ENCODE assay signal across 8 cellular contexts in genomic region chr15:88257311-88257901, GRCh38. TPM values are rescaled to one million over a fixed set of nuclear protein-coding genes. Genes with fewer than 3 reads are reported as not detected.
A peak's percentile ranks its signal among the peaks of the same experiment; 100 is the strongest.
DNase-seq lines count a peak whose midpoint lies in the region; ATAC-seq and TF ChIP-seq lines count a peak whose summit lies in the region.

No MANE protein-coding gene starts in this region.

- peak overlapping the region; percentile 86 for H3K4me2 ChIP-seq in neural cell (ENCODE audit: low read length)

- peak overlapping the region; percentile 40 for H2AFZ ChIP-seq in neural cell (ENCODE audit: low read depth, low read length)

- BruUV-seq in A673 (replicated peaks; lab: Mats Ljungman, UMichigan): no TSS peak

- no peaks in the 10 kb centered on the region for H3K36me3 ChIP-seq in A673 (ENCODE audit: insufficient read depth, low read length, poor library complexity, severe bottlenecking)
- no peaks in the 10 kb centered on the region for H3K36me3 ChIP-seq in HEK293 (ENCODE audit: control insufficient read depth in 2 of 2, insufficient read depth in 1 of 2, low read length in 2 of 2)
- no peaks in the 10 kb centered on the region for H3K36me3 ChIP-seq in neural cell (ENCODE audit: insufficient read depth, low read length)
- H3K36me3 ChIP-seq in WERI-Rb-1: no peaks in the 10 kb centered on the region

- no peak for ATAC-seq in HG03565 (IDR thresholded peaks at IDR 0.05; ENCODE audit: unreplicated experiment)

- DNase-seq in A673 (ENCODE audit: low spot score) (no peak), cerebellum (ENCODE audit: low spot score) (peak; percentile 58), iPS-NIHi11 (ENCODE audit: low spot score) (no peak), pons (ENCODE audit: low spot score) (no peak), WERI-Rb-1 (no peak)

- TF ChIP-seq RAD21 in neural cell (conservative IDR thresholded peaks at IDR 0.05): no peak

- no peaks in the 10 kb centered on the region for H3K9me3 ChIP-seq in A673 (ENCODE audit: low read depth, low read length, poor library complexity, severe bottlenecking)
- no peaks in the 10 kb centered on the region for H3K9me3 ChIP-seq in HEK293 (ENCODE audit: control insufficient read depth, insufficient read depth, low read depth, low read length)
- peaks cover 3% of the 10 kb centered on the region for H3K9me3 ChIP-seq in neural cell (ENCODE audit: low read length)
- no peaks in the 10 kb centered on the region for H3K9me3 ChIP-seq in WERI-Rb-1 (ENCODE audit: severe bottlenecking)

- POLR2A ChIA-PET in A673 (lab: Charles Lee; ENCODE audit: low non-redundant PET) (no interaction called here), HEK293 (lab: Yijun Ruan, JAX) (interaction anchor here (0.6 kb wide), 1 partner anchor 178 kb away, joined by 3 read pairs; no protein-coding TSS in a partner anchor)

- peaks cover 31% of the 10 kb centered on the region for H3K79me2 ChIP-seq in neural cell (replicated peaks; ENCODE audit: insufficient read depth, low read length)

- H3K9ac ChIP-seq in neural cell (ENCODE audit: low read length): peak overlapping the region; percentile 94

- H3K4me1 ChIP-seq in A673 (ENCODE audit: insufficient read depth, low read length, poor library complexity, severe bottlenecking) (no peaks in the 10 kb centered on the region), HEK293 (ENCODE audit: control insufficient read depth, insufficient read depth, low read length) (no peaks in the 10 kb centered on the region; the same call in 1 of the 2 replicates)

- H3F3A ChIP-seq in neural cell (ENCODE audit: insufficient read depth, low read length, poor library complexity, severe bottlenecking): peaks cover 3% of the 10 kb centered on the region

- TF ChIP-seq EP300 in neural cell (conservative IDR thresholded peaks at IDR 0.05; ENCODE audit: poor library complexity, severe bottlenecking): no peak

- H3K27ac ChIP-seq in A673 (ENCODE audit: low read depth, low read length, poor library complexity, severe bottlenecking) (no peak overlapping the region), HEK293 (ENCODE audit: extremely low read depth, low read depth, low read length) (no peak overlapping the region; the same call in 1 of the 2 replicates), neural cell (ENCODE audit: low read length) (peak overlapping the region; percentile 78), WERI-Rb-1 (no peak overlapping the region)

- H3K27me3 ChIP-seq in A673 (replicated peaks; ENCODE audit: insufficient read depth, low read depth, low read length, poor library complexity): peaks cover 91% of the 10 kb centered on the region
- peaks cover 15% of the 10 kb centered on the region for H3K27me3 ChIP-seq in neural cell (ENCODE audit: insufficient read depth, low read depth, low read length)
- peaks cover 82% of the 10 kb centered on the region for H3K27me3 ChIP-seq in WERI-Rb-1 (ENCODE audit: insufficient read depth, low read depth, severe bottlenecking)

- H4K20me1 ChIP-seq in neural cell (ENCODE audit: insufficient read depth): peaks cover 11% of the 10 kb centered on the region

- CTCF ChIA-PET in A673 (lab: Charles Lee): interaction anchor here (0.6 kb wide), 1 partner anchor 193 kb away, joined by 7 read pairs; no protein-coding TSS in a partner anchor
- CTCF ChIA-PET in HEK293 (lab: Yijun Ruan, JAX): interaction anchor here (0.6 to 1.7 kb wide), 6 partner anchors 11 to 195 kb away, joined by 3 to 8 read pairs (median 4); no protein-coding TSS in a partner anchor

- H3K4me3 ChIP-seq in A673 (ENCODE audit: low read depth, low read length, poor library complexity, severe bottlenecking): peak overlapping the region; percentile 21
- H3K4me3 ChIP-seq in HEK293 (ENCODE audit: low read depth, low read length): peak overlapping the region; percentile 43
- H3K4me3 ChIP-seq in neural cell (ENCODE audit: low read length): peak overlapping the region; percentile 88
- H3K4me3 ChIP-seq in WERI-Rb-1 (ENCODE audit: low read depth, low read length): no peak overlapping the region; the same call in 1 of the 2 replicates

- H3K9me2 ChIP-seq in neural cell (ENCODE audit: insufficient read depth, low read length): no peaks in the 10 kb centered on the region

- intact Hi-C loops in A673 (cut with micrococcal nuclease; ENCODE audit: unreplicated experiment): no loop called here

- TF ChIP-seq CTCF in A673 (conservative IDR thresholded peaks at IDR 0.05; ENCODE audit: low read depth, low read length): no peak
- no peak for TF ChIP-seq CTCF in HEK293 (tag by site-specific recombination; IDR thresholded peaks at IDR 0.05)
- no peak for TF ChIP-seq CTCF in neural cell (IDR thresholded peaks at IDR 0.05; ENCODE audit: poor library complexity, severe bottlenecking)
- TF ChIP-seq CTCF in WERI-Rb-1 (IDR thresholded peaks at IDR 0.05; ENCODE audit: low read depth, low read length): no peak

TF ChIP-seq in HEK293, 187 proteins besides CTCF, POLR2A, EP300 and RAD21:
- TF ChIP-seq ZFHX2 (tag by site-specific recombination; conservative IDR thresholded peaks at IDR 0.05) (peak; percentile 15; the same call in 1 of the 2 replicates), PRDM4 (tag by site-specific recombination; IDR thresholded peaks at IDR 0.05) (no peak), ZNF596 (tag by site-specific recombination; IDR thresholded peaks at IDR 0.05) (no peak)
TF ChIP-seq in HEK293: peak in this region for 1.

TF ChIP-seq in neural cell, 6 proteins besides CTCF, POLR2A, EP300 and RAD21:
- TF ChIP-seq MXI1 (conservative IDR thresholded peaks at IDR 0.05; ENCODE audit: poor library complexity, severe bottlenecking): peak; percentile 28
- TF ChIP-seq EZH2 (IDR thresholded peaks at IDR 0.05; ENCODE audit: borderline replicate concordance, insufficient read depth, low read length, poor library complexity, severe bottlenecking): no peak
TF ChIP-seq in neural cell: peak in this region for 1.

RNA-seq across cellular contexts. Expression of gene NTRK3, which starts 0.9 kb away (rescaled TPM):
- total RNA-seq in A673 (2021): not detected in 2 replicates
- 91.4 TPM for total RNA-seq in cerebellum
- 42.3 and 42.7 TPM in 2 replicates for polyA plus RNA-seq in neural cell
- 135 and 140 TPM in 2 replicates for polyA minus RNA-seq in neural cell

Comparison
In these comparisons a context has a peak if more than half of its experiments do, and no peak if none do; other contexts are left out.
1. RNA of gene NTRK3, which starts 0.9 kb away (total RNA-seq): 91.4 TPM in cerebellum (single experiment); not detected in A673; every median in the first group is over 10 times any median in the second.